1 cellular context compared by ENCODE assay signal in genomic region chr2:20506281-20506685, GRCh38.
TF ChIP-seq lines count a peak whose summit lies in the region.

No MANE protein-coding gene starts in this region.

TF ChIP-seq in HepG2, 621 proteins besides CTCF, POLR2A, EP300 and RAD21 (continued from another document and continues in another):
- TF ChIP-seq KDM2A (CRISPR knock-in tag; IDR thresholded peaks at IDR 0.05; ENCODE audit: borderline replicate concordance, low read depth) (peak; percentile 31; the same call in 1 of the 2 replicates), SAP130 (CRISPR knock-in tag; IDR thresholded peaks at IDR 0.05; ENCODE audit: low read depth) (peak; percentile 23; the same call in 1 of the 2 replicates), STAG1 (CRISPR knock-in tag; IDR thresholded peaks at IDR 0.05) (peak; percentile 65), ZBTB49 (CRISPR knock-in tag; IDR thresholded peaks at IDR 0.05; ENCODE audit: borderline replicate concordance) (peak; percentile 60; the same call in 1 of the 2 replicates), PCBP2 (optimal IDR thresholded peaks at IDR 0.05; ENCODE audit: low read depth, low read length, poor library complexity, severe bottlenecking) (no peak), DBP (CRISPR knock-in tag; IDR thresholded peaks at IDR 0.05; ENCODE audit: not compliant biosample characterization) (no peak), MED1 (CRISPR knock-in tag; IDR thresholded peaks at IDR 0.05) (peak; percentile 75), PAXIP1 (CRISPR knock-in tag; conservative IDR thresholded peaks at IDR 0.05) (peak; percentile 43; the same call in 1 of the 2 replicates), ZNF235 (CRISPR knock-in tag; IDR thresholded peaks at IDR 0.05; ENCODE audit: borderline replicate concordance) (no peak), ZNF775 (CRISPR knock-in tag; IDR thresholded peaks at IDR 0.05; ENCODE audit: borderline replicate concordance) (no peak), ZNF382 (CRISPR knock-in tag; IDR thresholded peaks at IDR 0.05; ENCODE audit: borderline replicate concordance) (no peak), ZFP90 (CRISPR knock-in tag; IDR thresholded peaks at IDR 0.05; ENCODE audit: borderline replicate concordance) (peak; percentile 50; the same call in 1 of the 2 replicates), ESRRA (CRISPR knock-in tag; IDR thresholded peaks at IDR 0.05; ENCODE audit: low read depth) (peak; percentile 82), RARA (CRISPR knock-in tag; IDR thresholded peaks at IDR 0.05) (peak; percentile 61; the same call in 1 of the 2 replicates), ZNF614 (CRISPR knock-in tag; IDR thresholded peaks at IDR 0.05; ENCODE audit: borderline replicate concordance) (peak; percentile 29; the same call in 1 of the 2 replicates), ZNF256 (CRISPR knock-in tag; conservative IDR thresholded peaks at IDR 0.05) (no peak), ZNF577 (CRISPR knock-in tag; IDR thresholded peaks at IDR 0.05; ENCODE audit: borderline replicate concordance, low read depth) (no peak), ZNF7 (CRISPR knock-in tag; IDR thresholded peaks at IDR 0.05) (no peak), ZNF367 (CRISPR knock-in tag; IDR thresholded peaks at IDR 0.05; ENCODE audit: borderline replicate concordance) (no peak), KDM5B (CRISPR knock-in tag; IDR thresholded peaks at IDR 0.05; ENCODE audit: borderline replicate concordance) (no peak), DMAP1 (CRISPR knock-in tag; IDR thresholded peaks at IDR 0.05) (0 out of 2 replicates have a peak, but pooled peaks have one; percentile 37), FOXJ3 (CRISPR knock-in tag; IDR thresholded peaks at IDR 0.05; ENCODE audit: borderline replicate concordance) (0 out of 2 replicates have a peak, but pooled peaks have one; percentile 38), ERF (CRISPR knock-in tag; IDR thresholded peaks at IDR 0.05) (no peak), ZSCAN12 (CRISPR knock-in tag; IDR thresholded peaks at IDR 0.05) (no peak), ZNF607 (CRISPR knock-in tag; IDR thresholded peaks at IDR 0.05; ENCODE audit: borderline replicate concordance) (no peak), ZNF792 (CRISPR knock-in tag; IDR thresholded peaks at IDR 0.05) (peak; percentile 52; the same call in 1 of the 2 replicates), JUNB (CRISPR knock-in tag; IDR thresholded peaks at IDR 0.05; ENCODE audit: borderline replicate concordance) (no peak), ZBTB8A (CRISPR knock-in tag; IDR thresholded peaks at IDR 0.05; ENCODE audit: borderline replicate concordance, low read depth) (no peak), UBTF (CRISPR knock-in tag; IDR thresholded peaks at IDR 0.05) (peak; percentile 26; the same call in 1 of the 2 replicates), SRF (IDR thresholded peaks at IDR 0.05; ENCODE audit: low read depth, low read length) (no peak), ZNF513 (CRISPR knock-in tag; conservative IDR thresholded peaks at IDR 0.05) (no peak), ZNF263 (CRISPR knock-in tag; IDR thresholded peaks at IDR 0.05) (0 out of 2 replicates have a peak, but pooled peaks have one; percentile 47), PCBP1 (IDR thresholded peaks at IDR 0.05; ENCODE audit: borderline replicate concordance, low read depth, low read length) (no peak), ZEB1 (IDR thresholded peaks at IDR 0.05; ENCODE audit: insufficient replicate concordance, low read depth) (peak; percentile 60), ZFP36L1 (CRISPR knock-in tag; IDR thresholded peaks at IDR 0.05) (no peak), ZNF574 (CRISPR knock-in tag; IDR thresholded peaks at IDR 0.05) (0 out of 2 replicates have a peak, but pooled peaks have one; percentile 36), YEATS4 (CRISPR knock-in tag; IDR thresholded peaks at IDR 0.05; ENCODE audit: borderline replicate concordance) (0 out of 2 replicates have a peak, but pooled peaks have one; percentile 19), ZNF503 (CRISPR knock-in tag; IDR thresholded peaks at IDR 0.05) (peak; percentile 27; the same call in 1 of the 2 replicates), HNRNPK (IDR thresholded peaks at IDR 0.05; ENCODE audit: low read depth, low read length, poor library complexity, severe bottlenecking) (no peak), ZMAT3 (CRISPR knock-in tag; conservative IDR thresholded peaks at IDR 0.05) (0 out of 2 replicates have a peak, but pooled peaks have one; percentile 26), ATF3 (CRISPR knock-in tag; IDR thresholded peaks at IDR 0.05) (no peak), ZNF605 (CRISPR knock-in tag; IDR thresholded peaks at IDR 0.05) (no peak), YY1 (IDR thresholded peaks at IDR 0.05; ENCODE audit: insufficient read depth, insufficient replicate concordance, low read depth, low read length) (no peak), KLF16 (CRISPR knock-in tag; IDR thresholded peaks at IDR 0.05) (no peak), PHF8 (CRISPR knock-in tag; IDR thresholded peaks at IDR 0.05) (no peak), KLF11 (CRISPR knock-in tag; IDR thresholded peaks at IDR 0.05) (no peak), FOXA3 (CRISPR knock-in tag; IDR thresholded peaks at IDR 0.05) (peak; percentile 33), THAP11 (CRISPR knock-in tag; IDR thresholded peaks at IDR 0.05) (no peak), HMGXB4 (CRISPR knock-in tag; IDR thresholded peaks at IDR 0.05; ENCODE audit: borderline replicate concordance in 1 of 2, low read depth in 1 of 2) (0 out of 4 replicates have a peak, but pooled peaks of 1 of the 2 experiments have one; percentile 29)
